ENCODE assay signal across 7 cellular contexts in genomic region chr2:186460465-186460864, GRCh38. TPM values are rescaled to one million over a fixed set of nuclear protein-coding genes. Genes with fewer than 3 reads are reported as not detected.
A peak's percentile ranks its signal among the peaks of the same experiment; 100 is the strongest.
DNase-seq lines count a peak whose midpoint lies in the region; ATAC-seq and TF ChIP-seq lines count a peak whose summit lies in the region.

No MANE protein-coding gene starts in this region.

- intact Hi-C loops in esophagus squamous epithelium (cut with DNase I): no loop called here

- DNase-seq in NCI-H345 (lab: John Stamatoyannopoulos, UW) (peak; percentile 16), esophagus squamous epithelium (lab: John Stamatoyannopoulos, UW) (no peak), NCI-H1105 (lab: John Stamatoyannopoulos, UW) (no peak), GM19238 (ENCODE audit: insufficient read length, low spot score) (no peak), NCI-H1436 (lab: John Stamatoyannopoulos, UW) (no peak)

- WGBS in esophagus squamous epithelium, 2 donors: 24 to 44% methylated on average over 1 of the region's 1 CpG

- no peaks in the 10 kb centered on the region for H3K9me3 ChIP-seq in esophagus squamous epithelium

- ATAC-seq in GM18505 (IDR thresholded peaks at IDR 0.05; ENCODE audit: unreplicated experiment) (peak; percentile 90), HG02571 (IDR thresholded peaks at IDR 0.05; ENCODE audit: unreplicated experiment) (peak; percentile 68)

- no peaks in the 10 kb centered on the region for H3K27me3 ChIP-seq in esophagus squamous epithelium

- H3K4me3 ChIP-seq in esophagus squamous epithelium: no peak overlapping the region

- TF ChIP-seq POLR2A in GM18505 (IDR thresholded peaks at IDR 0.05; ENCODE audit: borderline replicate concordance, extremely low read depth, insufficient read depth, insufficient read length) (no peak), esophagus squamous epithelium (IDR thresholded peaks at IDR 0.05) (no peak)

- no peaks in the 10 kb centered on the region for H3K36me3 ChIP-seq in esophagus squamous epithelium

- peak in 5 of 6 experiments; percentile 20 to 55 (median 36) for TF ChIP-seq CTCF in esophagus squamous epithelium (IDR thresholded peaks at IDR 0.05)

- H3K27ac ChIP-seq in esophagus squamous epithelium: no peak overlapping the region

- H3K4me1 ChIP-seq in esophagus squamous epithelium: no peaks in the 10 kb centered on the region

RNA-seq across cellular contexts. Expression of gene ZC3H15, which starts 25.6 kb away (rescaled TPM):
- total RNA-seq in esophagus squamous epithelium: 10 to 100 TPM; 32.2 to 68.5 (median 53.7) TPM
